1 cellular context compared by ENCODE assay signal in the genomic region with DNA sequence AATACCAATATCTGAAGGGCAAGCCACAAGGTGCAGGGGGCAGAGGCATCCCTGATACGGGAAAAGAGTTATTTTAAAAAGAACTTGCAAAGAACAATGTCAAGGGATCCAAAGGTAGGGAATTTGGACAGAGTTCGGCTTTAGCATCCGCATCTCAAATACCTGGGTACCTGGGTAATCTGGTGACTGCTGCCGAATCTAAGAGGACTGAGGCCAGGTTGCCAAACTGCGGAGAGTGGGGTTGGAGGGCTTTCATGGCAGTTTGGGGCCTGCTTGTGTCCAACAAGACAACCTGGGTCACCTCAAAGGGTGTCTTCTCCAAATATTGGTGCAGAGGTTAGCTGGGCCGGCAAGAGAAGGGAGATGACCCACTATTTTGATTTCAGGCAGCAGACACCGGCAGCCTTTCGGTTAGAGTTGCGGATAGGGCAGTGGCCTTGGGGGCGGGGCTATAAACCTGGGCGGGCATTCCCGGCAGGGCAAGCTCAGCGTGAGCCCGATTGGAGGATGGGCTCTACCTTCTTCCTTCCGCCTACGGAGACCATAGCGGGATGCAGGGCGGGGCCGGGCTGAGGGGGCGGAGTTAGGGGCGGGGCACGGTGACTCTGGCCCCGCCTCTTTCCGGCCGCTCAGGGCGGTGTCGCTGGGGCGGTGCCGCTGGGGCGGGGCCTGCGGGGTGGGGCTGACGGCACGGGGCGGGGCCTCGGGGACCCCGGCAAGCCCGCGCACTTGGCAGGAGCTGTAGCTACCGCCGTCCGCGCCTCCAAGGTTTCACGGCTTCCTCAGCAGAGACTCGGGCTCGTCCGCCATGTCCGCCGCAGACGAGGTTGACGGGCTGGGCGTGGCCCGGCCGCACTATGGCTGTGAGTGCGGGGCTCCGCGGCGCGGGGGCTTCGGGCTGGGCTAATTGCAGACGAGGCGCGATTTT.
TF ChIP-seq lines count a peak whose summit lies in the region.

A gene with protein sequence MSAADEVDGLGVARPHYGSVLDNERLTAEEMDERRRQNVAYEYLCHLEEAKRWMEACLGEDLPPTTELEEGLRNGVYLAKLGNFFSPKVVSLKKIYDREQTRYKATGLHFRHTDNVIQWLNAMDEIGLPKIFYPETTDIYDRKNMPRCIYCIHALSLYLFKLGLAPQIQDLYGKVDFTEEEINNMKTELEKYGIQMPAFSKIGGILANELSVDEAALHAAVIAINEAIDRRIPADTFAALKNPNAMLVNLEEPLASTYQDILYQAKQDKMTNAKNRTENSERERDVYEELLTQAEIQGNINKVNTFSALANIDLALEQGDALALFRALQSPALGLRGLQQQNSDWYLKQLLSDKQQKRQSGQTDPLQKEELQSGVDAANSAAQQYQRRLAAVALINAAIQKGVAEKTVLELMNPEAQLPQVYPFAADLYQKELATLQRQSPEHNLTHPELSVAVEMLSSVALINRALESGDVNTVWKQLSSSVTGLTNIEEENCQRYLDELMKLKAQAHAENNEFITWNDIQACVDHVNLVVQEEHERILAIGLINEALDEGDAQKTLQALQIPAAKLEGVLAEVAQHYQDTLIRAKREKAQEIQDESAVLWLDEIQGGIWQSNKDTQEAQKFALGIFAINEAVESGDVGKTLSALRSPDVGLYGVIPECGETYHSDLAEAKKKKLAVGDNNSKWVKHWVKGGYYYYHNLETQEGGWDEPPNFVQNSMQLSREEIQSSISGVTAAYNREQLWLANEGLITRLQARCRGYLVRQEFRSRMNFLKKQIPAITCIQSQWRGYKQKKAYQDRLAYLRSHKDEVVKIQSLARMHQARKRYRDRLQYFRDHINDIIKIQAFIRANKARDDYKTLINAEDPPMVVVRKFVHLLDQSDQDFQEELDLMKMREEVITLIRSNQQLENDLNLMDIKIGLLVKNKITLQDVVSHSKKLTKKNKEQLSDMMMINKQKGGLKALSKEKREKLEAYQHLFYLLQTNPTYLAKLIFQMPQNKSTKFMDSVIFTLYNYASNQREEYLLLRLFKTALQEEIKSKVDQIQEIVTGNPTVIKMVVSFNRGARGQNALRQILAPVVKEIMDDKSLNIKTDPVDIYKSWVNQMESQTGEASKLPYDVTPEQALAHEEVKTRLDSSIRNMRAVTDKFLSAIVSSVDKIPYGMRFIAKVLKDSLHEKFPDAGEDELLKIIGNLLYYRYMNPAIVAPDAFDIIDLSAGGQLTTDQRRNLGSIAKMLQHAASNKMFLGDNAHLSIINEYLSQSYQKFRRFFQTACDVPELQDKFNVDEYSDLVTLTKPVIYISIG (N-terminal part only) (plus strand): TSS at position 709 of the 928 bp plus-strand sequence. CDS start 100 bp downstream, at position 809.

TF ChIP-seq in SK-N-SH treated with all-trans-retinoic acid at 6 μM for 48 hours, 23 proteins besides CTCF, POLR2A, EP300 and RAD21 (continued from another document):
- TF ChIP-seq, protein P1, sequence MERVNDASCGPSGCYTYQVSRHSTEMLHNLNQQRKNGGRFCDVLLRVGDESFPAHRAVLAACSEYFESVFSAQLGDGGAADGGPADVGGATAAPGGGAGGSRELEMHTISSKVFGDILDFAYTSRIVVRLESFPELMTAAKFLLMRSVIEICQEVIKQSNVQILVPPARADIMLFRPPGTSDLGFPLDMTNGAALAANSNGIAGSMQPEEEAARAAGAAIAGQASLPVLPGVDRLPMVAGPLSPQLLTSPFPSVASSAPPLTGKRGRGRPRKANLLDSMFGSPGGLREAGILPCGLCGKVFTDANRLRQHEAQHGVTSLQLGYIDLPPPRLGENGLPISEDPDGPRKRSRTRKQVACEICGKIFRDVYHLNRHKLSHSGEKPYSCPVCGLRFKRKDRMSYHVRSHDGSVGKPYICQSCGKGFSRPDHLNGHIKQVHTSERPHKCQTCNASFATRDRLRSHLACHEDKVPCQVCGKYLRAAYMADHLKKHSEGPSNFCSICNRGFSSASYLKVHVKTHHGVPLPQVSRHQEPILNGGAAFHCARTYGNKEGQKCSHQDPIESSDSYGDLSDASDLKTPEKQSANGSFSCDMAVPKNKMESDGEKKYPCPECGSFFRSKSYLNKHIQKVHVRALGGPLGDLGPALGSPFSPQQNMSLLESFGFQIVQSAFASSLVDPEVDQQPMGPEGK (CRISPR knock-in tag; IDR thresholded peaks at IDR 0.05; ENCODE audit: borderline replicate concordance): no peak
- TF ChIP-seq ISL1 (CRISPR knock-in tag; IDR thresholded peaks at IDR 0.05) (no peak), ZNF70 (CRISPR knock-in tag; IDR thresholded peaks at IDR 0.05) (no peak)
